9 cellular contexts compared by ENCODE assay signal in genomic region chr9:80619356-80619755, GRCh38.
"Had no signal": no experiment of that assay in that cellular context is flagged by ENCODE, and none has a peak within 500 bp of the region (broad histone marks: within the 10 kb centered on the region; RNA-seq: fewer than 3 reads in every experiment).

No MANE protein-coding gene starts in this region.

- DNase-seq: GM23248, GOT3, H7, HFFc6, KBM-7 had no signal

- H3K9me3 ChIP-seq: HAP-1 had no signal

- H3K36me3 ChIP-seq: HAP-1 had no signal

- H3K4me3 Mint-ChIP-seq: HFFc6, IgD-negative memory B cell had no signal

- H3K27me3 Mint-ChIP-seq: IgD-negative memory B cell had no signal

- H2AFZ ChIP-seq: GM23248 had no signal

- H3K4me1 ChIP-seq: HAP-1 had no signal

- H3K27ac ChIP-seq: GM23248, KMS-11 had no signal

- H3K4me3 ChIP-seq: GM23248, HAP-1 had no signal

- H3K4me1 Mint-ChIP-seq: IgD-negative memory B cell had no signal

- H3K4me2 ChIP-seq: KMS-11 had no signal

- H3K27ac Mint-ChIP-seq: HFFc6, IgD-negative memory B cell had no signal

- H3K9ac ChIP-seq: GM23248, KMS-11 had no signal

- ATAC-seq: HCT116 had no signal
